In genomic region chr21:45015469-45015860, GRCh38 we compare ENCODE assay signal across 14 cellular contexts. TPM values are rescaled to one million over a fixed set of nuclear protein-coding genes. Genes with fewer than 3 reads are reported as not detected.
A peak's percentile ranks its signal among the peaks of the same experiment; 100 is the strongest.
DNase-seq lines count a peak whose midpoint lies in the region; ATAC-seq and TF ChIP-seq lines count a peak whose summit lies in the region.
"Had no signal": no experiment of that assay in that cellular context is flagged by ENCODE, and none has a peak within 500 bp of the region (broad histone marks: within the 10 kb centered on the region; RNA-seq: fewer than 3 reads in every experiment).

No MANE protein-coding gene starts in this region.

- CTCF ChIA-PET in WTC11 (lab: Charles Lee): no interaction called here

- WGBS in right cardiac atrium: 83% methylated on average over 11 of the region's 11 CpGs
- WGBS in mesenchymal stem cell: 91% methylated on average over 10 of the region's 11 CpGs

- no peak overlapping the region for H3K4ac ChIP-seq in mesenchymal stem cell (ENCODE audit: low read depth in 1 of 2, low read length in 2 of 2)

- no peak overlapping the region for H4K8ac ChIP-seq in mesenchymal stem cell (ENCODE audit: low read length)

- no peak overlapping the region for H2AFZ ChIP-seq in mesenchymal stem cell (ENCODE audit: low read depth, low read length)

- H3K27ac ChIP-seq in right cardiac atrium (ENCODE audit: low read length) (no peak overlapping the region), mesenchymal stem cell (ENCODE audit: low read length, poor library complexity, severe bottlenecking) (no peak overlapping the region)

- H3K4me1 ChIP-seq in right cardiac atrium (ENCODE audit: control insufficient read depth, insufficient read depth, low read length) (peaks cover 3% of the 10 kb centered on the region), mesenchymal stem cell (ENCODE audit: control insufficient read depth, insufficient read depth, low read depth, low read length) (peaks cover 60% of the 10 kb centered on the region)

- H3K9me3 Mint-ChIP-seq in WTC11 (no peaks in the 10 kb centered on the region), immature natural killer cell (no peaks in the 10 kb centered on the region)
- no peaks in the 10 kb centered on the region for H3K9me3 Mint-ChIP-seq in stimulated activated naive B cell treated with anti-CD40 and anti-IgM and Interleukin-4, amounts not matched to agents 10 μg/mL and 1 μg/mL and 100 μg/mL, for 72 hours

- H3K4me1 Mint-ChIP-seq in WTC11 (peaks cover 19% of the 10 kb centered on the region), immature natural killer cell (peaks cover 8 to 10% of the 10 kb centered on the region in 2 donors)
- H3K4me1 Mint-ChIP-seq in stimulated activated naive B cell treated with anti-CD40 and anti-IgM and Interleukin-4, amounts not matched to agents 10 μg/mL and 1 μg/mL and 100 μg/mL, for 72 hours: peaks cover 13 to 32% of the 10 kb centered on the region in 2 donors

- TF ChIP-seq CTCF in WTC11 (IDR thresholded peaks at IDR 0.05): no peak

- ATAC-seq in Right ventricle myocardium inferior: no peak
- no peak for ATAC-seq in right cardiac atrium
- no peak for ATAC-seq in WTC11
- ATAC-seq in stimulated activated naive B cell treated with anti-CD40 and anti-IgM and Interleukin-4, amounts not matched to agents 10 μg/mL and 1 μg/mL and 100 μg/mL, for 72 hours (replicated peaks): no peak
- no peak for ATAC-seq in GM21717 (IDR thresholded peaks at IDR 0.05; ENCODE audit: unreplicated experiment)
- ATAC-seq: A549, HCT116 had no signal

- no peak overlapping the region for H2BK15ac ChIP-seq in mesenchymal stem cell (ENCODE audit: low read depth, poor library complexity, severe bottlenecking)

- H3K4me3 ChIP-seq in right cardiac atrium (ENCODE audit: low read length) (no peak overlapping the region), mesenchymal stem cell (ENCODE audit: insufficient read depth in 1 of 2, low read depth in 1 of 2, low read length in 2 of 2) (no peak overlapping the region)
- H3K4me3 ChIP-seq: A549 had no signal

- no peak overlapping the region for H3K27ac Mint-ChIP-seq in WTC11
- peak overlapping the region; percentile 22 for H3K27ac Mint-ChIP-seq in stimulated activated naive B cell treated with anti-CD40 and anti-IgM and Interleukin-4, amounts not matched to agents 10 μg/mL and 1 μg/mL and 100 μg/mL, for 72 hours
- H3K27ac Mint-ChIP-seq in immature natural killer cell: no peak overlapping the region

- H4K91ac ChIP-seq in mesenchymal stem cell (ENCODE audit: low read length): no peak overlapping the region

- DNase-seq in Right ventricle myocardium inferior (ENCODE audit: missing footprints): peak; percentile 45
- no peak for DNase-seq in right cardiac atrium
- DNase-seq in WTC11 (ENCODE audit: low spot score): peak; percentile 6
- no peak for DNase-seq in mesenchymal stem cell
- DNase-seq in stimulated activated naive B cell treated with anti-CD40 and anti-IgM and Interleukin-4, amounts not matched to agents 10 μg/mL and 1 μg/mL and 100 μg/mL, for 72 hours: no peak
- DNase-seq in immature natural killer cell: no peak
- DNase-seq in DMS 273 (lab: John Stamatoyannopoulos, UW; ENCODE audit: unreplicated experiment): no peak
- DNase-seq: NCI-H1105, NCI-H187, NCI-H774, SHP77 treated with DMSO at 0.1 percent for 48 hours had no signal

- no peak overlapping the region for H2BK12ac ChIP-seq in mesenchymal stem cell (ENCODE audit: low read length in 2 of 2)

- POLR2A ChIA-PET in WTC11 (lab: Charles Lee): interaction anchor here (0.6 kb wide), 1 partner anchor 757 kb away, joined by 4 read pairs; no protein-coding TSS in a partner anchor

- H3K27me3 Mint-ChIP-seq in WTC11 (ENCODE audit: low read depth) (peaks cover 41% of the 10 kb centered on the region), immature natural killer cell (ENCODE audit: low read depth in 3 of 3) (peaks cover 4 to 11% (median 10%) of the 10 kb centered on the region in 3 donors)
- H3K27me3 Mint-ChIP-seq in stimulated activated naive B cell treated with anti-CD40 and anti-IgM and Interleukin-4, amounts not matched to agents 10 μg/mL and 1 μg/mL and 100 μg/mL, for 72 hours: peaks cover 48 to 57% of the 10 kb centered on the region in 2 donors

- intact Hi-C loops in Right ventricle myocardium inferior (cut with DNase I) (loop anchor here (10.0 kb wide), 1 partner anchor 51 kb away; no protein-coding TSS in a partner anchor), right cardiac atrium (cut with DNase I) (loop anchor here in 2 of 4 donors (10.0 kb wide), 2 partner anchors 51 to 61 kb away; no protein-coding TSS in a partner anchor)

- no peaks in the 10 kb centered on the region for H3K79me1 ChIP-seq in mesenchymal stem cell (replicated peaks; ENCODE audit: low read length, poor library complexity, severe bottlenecking)

- H3K4me3 Mint-ChIP-seq in WTC11: no peak overlapping the region
- H3K4me3 Mint-ChIP-seq in stimulated activated naive B cell treated with anti-CD40 and anti-IgM and Interleukin-4, amounts not matched to agents 10 μg/mL and 1 μg/mL and 100 μg/mL, for 72 hours: no peak overlapping the region
- no peak overlapping the region for H3K4me3 Mint-ChIP-seq in immature natural killer cell

- no peaks in the 10 kb centered on the region for H3K36me3 Mint-ChIP-seq in WTC11
- no peaks in the 10 kb centered on the region for H3K36me3 Mint-ChIP-seq in stimulated activated naive B cell treated with anti-CD40 and anti-IgM and Interleukin-4, amounts not matched to agents 10 μg/mL and 1 μg/mL and 100 μg/mL, for 72 hours
- H3K36me3 Mint-ChIP-seq in immature natural killer cell: peaks cover 0 to 3% (median 2%) of the 10 kb centered on the region in 3 donors

- H2AK5ac ChIP-seq in mesenchymal stem cell (ENCODE audit: low read length, severe bottlenecking): peak overlapping the region; percentile 55

- H3K9me3 ChIP-seq in right cardiac atrium (ENCODE audit: control insufficient read depth, low read length) (no peaks in the 10 kb centered on the region), mesenchymal stem cell (ENCODE audit: control insufficient read depth, low read length) (no peaks in the 10 kb centered on the region)
- H3K9me3 ChIP-seq: A549 had no signal

- H3K27me3 ChIP-seq in right cardiac atrium (ENCODE audit: control insufficient read depth, insufficient read depth) (no peaks in the 10 kb centered on the region), mesenchymal stem cell (ENCODE audit: control insufficient read depth in 1 of 2, insufficient read depth in 1 of 2, low read length in 2 of 2) (peaks cover 0 to 26% of the 10 kb centered on the region in 2 experiments)

- H3K9ac ChIP-seq in mesenchymal stem cell (ENCODE audit: low read length): no peak overlapping the region

- no peak overlapping the region for H2BK120ac ChIP-seq in mesenchymal stem cell (ENCODE audit: low read depth, low read length)

- H3K18ac ChIP-seq in mesenchymal stem cell (ENCODE audit: low read depth in 1 of 2, low read length in 2 of 2): peak overlapping the region in 1 of 2 experiments; percentile 1

- H3K23ac ChIP-seq in mesenchymal stem cell (ENCODE audit: low read length in 2 of 2): no peak overlapping the region

- no peak overlapping the region for H2BK5ac ChIP-seq in mesenchymal stem cell (ENCODE audit: low read depth, low read length, poor library complexity, severe bottlenecking)

- no peak overlapping the region for H3K4me2 ChIP-seq in mesenchymal stem cell (ENCODE audit: low read length, poor library complexity, severe bottlenecking)
- H3K4me2 ChIP-seq: A549 had no signal

- no peaks in the 10 kb centered on the region for H3K36me3 ChIP-seq in mesenchymal stem cell (ENCODE audit: control insufficient read depth in 1 of 2, insufficient read depth in 2 of 2, low read depth in 1 of 2, low read length in 2 of 2)

- no peak overlapping the region for H3K14ac ChIP-seq in mesenchymal stem cell (ENCODE audit: low read length in 2 of 2)

TF ChIP-seq in WTC11, 78 proteins besides CTCF, POLR2A, EP300 and RAD21 (continues in another document):
- no peak for TF ChIP-seq IRF1 (CRISPR knock-in tag; IDR thresholded peaks at IDR 0.05)
- no peak for TF ChIP-seq NR2C2 (CRISPR knock-in tag; IDR thresholded peaks at IDR 0.05)
- TF ChIP-seq ZNF232 (CRISPR knock-in tag; IDR thresholded peaks at IDR 0.05): no peak
- no peak for TF ChIP-seq ZNF121 (CRISPR knock-in tag; IDR thresholded peaks at IDR 0.05)

RNA-seq across cellular contexts. Expression of gene ADARB1, which starts 58.9 kb away (rescaled TPM):
- total RNA-seq in Right ventricle myocardium inferior (15.1 TPM), right cardiac atrium (10 to 100 TPM; 16.9 to 23.8 (median 19.4) TPM), WTC11 (2021) (12.8 to 15.1 TPM (median 14.6 TPM) in 3 replicates)
- polyA plus RNA-seq in right cardiac atrium (9.1 TPM), immature natural killer cell (1 to 10 TPM; 3.0 to 4.5 (median 3.4) TPM)
- 4.7 TPM for polyA plus RNA-seq in mesenchymal stem cell (2013, experiment 1 of 2)
- 5.0 TPM for polyA plus RNA-seq in mesenchymal stem cell (2013, experiment 2 of 2)

Comparison
In these comparisons a context has a peak if more than half of its experiments do, and no peak if none do; other contexts are left out.
1. DNase-seq: peak in Right ventricle myocardium inferior (single experiment) and WTC11 (single experiment); none in right cardiac atrium (0 of 3), mesenchymal stem cell (single experiment), stimulated activated naive B cell treated with anti-CD40 and anti-IgM and Interleukin-4, amounts not matched to agents 10 μg/mL and 1 μg/mL and 100 μg/mL, for 72 hours (single experiment), immature natural killer cell (0 of 3) and DMS 273 (single experiment).